Comparison of ENCODE assay signal across 28 cellular contexts in genomic region chr12:27253347-27253746, GRCh38. TPM values are rescaled to one million over a fixed set of nuclear protein-coding genes. Genes with fewer than 3 reads are reported as not detected.
DNase-seq lines count a peak whose midpoint lies in the region; ATAC-seq and TF ChIP-seq lines count a peak whose summit lies in the region.
"Had no signal": no experiment of that assay in that cellular context is flagged by ENCODE, and none has a peak within 500 bp of the region (broad histone marks: within the 10 kb centered on the region; RNA-seq: fewer than 3 reads in every experiment).

No MANE protein-coding gene starts in this region.

- H3K4me3 ChIP-seq in ascending aorta (peak overlapping the region; percentile 8 to 48), mesenchymal stem cell (ENCODE audit: insufficient read depth in 1 of 2, low read depth in 1 of 2, low read length in 2 of 2) (no peak overlapping the region), tibial artery (no peak overlapping the region)
- H3K4me3 ChIP-seq: adrenal gland, heart left ventricle, uterus had no signal

- no peak overlapping the region for H2BK120ac ChIP-seq in mesenchymal stem cell (ENCODE audit: low read depth, low read length)

- H3K4me1 ChIP-seq in ascending aorta (peaks cover 7 to 56% of the 10 kb centered on the region in 2 donors), mesenchymal stem cell (ENCODE audit: control insufficient read depth, insufficient read depth, low read depth, low read length) (peaks cover 2% of the 10 kb centered on the region), tibial artery (peaks cover 0 to 100% (median 37%) of the 10 kb centered on the region in 4 donors)

- peak; percentile 37 for ATAC-seq in Right ventricle myocardium superior (ENCODE audit: poor library complexity)
- ATAC-seq in left cardiac atrium = no peak
- ATAC-seq in HG02678 (IDR thresholded peaks at IDR 0.05; ENCODE audit: unreplicated experiment) = no peak
- ATAC-seq: naive thymus-derived CD8-positive, alpha-beta T cell; stimulated activated effector memory CD8-positive, alpha-beta T cell treated with anti-CD3 and anti-CD28 coated beads, Interleukin-12 subunit alpha, Interleukin-12 subunit beta, amount 100 ng/mL, for 72 hours had no signal

- no peak overlapping the region for H2BK5ac ChIP-seq in mesenchymal stem cell (ENCODE audit: low read depth, low read length, poor library complexity, severe bottlenecking)

- WGBS in mesenchymal stem cell = 96% methylated on average over 2 of the region's 2 CpGs

- no peak overlapping the region for H3K4ac ChIP-seq in mesenchymal stem cell (ENCODE audit: low read depth in 1 of 2, low read length in 2 of 2)

- no peak overlapping the region for H2BK15ac ChIP-seq in mesenchymal stem cell (ENCODE audit: low read depth, poor library complexity, severe bottlenecking)

- H3K27ac ChIP-seq in ascending aorta (peak overlapping the region; percentile 46 to 83), mesenchymal stem cell (ENCODE audit: low read length, poor library complexity, severe bottlenecking) (no peak overlapping the region), tibial artery (peak overlapping the region; percentile 85 to 96)
- H3K27ac ChIP-seq: adrenal gland, brain microvascular endothelial cell had no signal

- no peak overlapping the region for H3K4me2 ChIP-seq in mesenchymal stem cell (ENCODE audit: low read length, poor library complexity, severe bottlenecking)

- H2AFZ ChIP-seq in mesenchymal stem cell (ENCODE audit: low read depth, low read length) = no peak overlapping the region

- no peak overlapping the region for H4K8ac ChIP-seq in mesenchymal stem cell (ENCODE audit: low read length)

- no peak overlapping the region for H3K14ac ChIP-seq in mesenchymal stem cell (ENCODE audit: low read length in 2 of 2)

- H3K18ac ChIP-seq in mesenchymal stem cell (ENCODE audit: low read depth in 1 of 2, low read length in 2 of 2) = no peak overlapping the region

- TF ChIP-seq CTCF in ascending aorta (IDR thresholded peaks at IDR 0.05) (no peak), tibial artery (IDR thresholded peaks at IDR 0.05) (no peak)

- H3K27me3 ChIP-seq in ascending aorta (no peaks in the 10 kb centered on the region), mesenchymal stem cell (ENCODE audit: control insufficient read depth in 1 of 2, insufficient read depth in 1 of 2, low read length in 2 of 2) (no peaks in the 10 kb centered on the region), tibial artery (no peaks in the 10 kb centered on the region)
- H3K27me3 ChIP-seq: adrenal gland, brain microvascular endothelial cell, heart left ventricle, uterus had no signal

- intact Hi-C loops in Right ventricle myocardium superior (cut with DNase I) (no loop called here), left cardiac atrium (cut with DNase I) (loop anchor here in 1 of 2 donors (10.0 kb wide), 1 partner anchor 51 kb away; no protein-coding TSS in a partner anchor), ascending aorta (cut with DNase I) (no loop called here), tibial artery (cut with DNase I; ENCODE audit: low total_unique reads) (no loop called here)

- H4K91ac ChIP-seq in mesenchymal stem cell (ENCODE audit: low read length) = peak overlapping the region; percentile 16

- H3K36me3 ChIP-seq in ascending aorta (peaks cover 0 to 12% of the 10 kb centered on the region in 2 donors), mesenchymal stem cell (ENCODE audit: control insufficient read depth in 1 of 2, insufficient read depth in 2 of 2, low read depth in 1 of 2, low read length in 2 of 2) (peaks cover 0 to 2% of the 10 kb centered on the region in 2 experiments), tibial artery (no peaks in the 10 kb centered on the region)
- H3K36me3 ChIP-seq: adrenal gland, brain microvascular endothelial cell, heart left ventricle, uterus had no signal

- H3K9ac ChIP-seq in mesenchymal stem cell (ENCODE audit: low read length) = no peak overlapping the region

- H2BK12ac ChIP-seq in mesenchymal stem cell (ENCODE audit: low read length in 2 of 2) = no peak overlapping the region

- no peak overlapping the region for H3K23ac ChIP-seq in mesenchymal stem cell (ENCODE audit: low read length in 2 of 2)

- no peak overlapping the region for H2AK5ac ChIP-seq in mesenchymal stem cell (ENCODE audit: low read length, severe bottlenecking)

- DNase-seq in Right ventricle myocardium superior (no peak), left cardiac atrium (no peak), ascending aorta (ENCODE audit: low spot score in 2 of 2) (no peak), mesenchymal stem cell (no peak), tibial artery (no peak), MV-4-11 (lab: John Stamatoyannopoulos, UW) (no peak), cerebellar nuclear complex (lab: John Stamatoyannopoulos, UW) (no peak)
- DNase-seq: 8988T; activated CD4-positive, CD25-positive, alpha-beta regulatory T cell; activated naive CD4-positive, alpha-beta T cell treated with anti-CD3 and anti-CD28 coated beads for 36 hours; adrenal gland; brain microvascular endothelial cell; CD4-positive, CD25-positive, alpha-beta regulatory T cell; effector CD8-positive, alpha-beta T cell; EL; erythroblast; HCEC 1CT; heart left ventricle; mesendoderm; naive thymus-derived CD8-positive, alpha-beta T cell; NCI-H1105; NCI-H1930; NCI-H774; retina; stimulated activated CD4-positive, alpha-beta T cell treated with anti-CD3 and anti-CD28 coated beads, Interleukin-4, amount 100 ng/mL, for 24 hours; uterus had no signal

- H3K79me1 ChIP-seq in mesenchymal stem cell (replicated peaks; ENCODE audit: low read length, poor library complexity, severe bottlenecking) = peaks cover 22% of the 10 kb centered on the region

- H3K9me3 ChIP-seq in ascending aorta = no peaks in the 10 kb centered on the region
- H3K9me3 ChIP-seq in mesenchymal stem cell (ENCODE audit: control insufficient read depth, low read length) = no peaks in the 10 kb centered on the region
- no peaks in the 10 kb centered on the region for H3K9me3 ChIP-seq in tibial artery
- H3K9me3 ChIP-seq: adrenal gland, heart left ventricle, uterus had no signal

RNA-seq across cellular contexts. Expression of gene STK38L, which starts 9.3 kb away (rescaled TPM):
- total RNA-seq in Right ventricle myocardium superior (55.1 TPM), left cardiac atrium (100 to 1,000 TPM in 1 of 2 donors, 10 to 100 TPM in 1; 70.6 to 135 TPM), ascending aorta (137 TPM)
- polyA plus RNA-seq in mesenchymal stem cell (2013, experiment 1 of 2) = 18.5 TPM
- 19.1 TPM for polyA plus RNA-seq in mesenchymal stem cell (2013, experiment 2 of 2)

Comparison
In these comparisons a context has a peak if more than half of its experiments do, and no peak if none do; other contexts are left out.
1. H3K4me3 ChIP-seq: peak in ascending aorta (2 of 2); none in mesenchymal stem cell (0 of 2) and tibial artery (0 of 2).